Comparison of ENCODE assay signal across 9 cellular contexts in the genomic region with DNA sequence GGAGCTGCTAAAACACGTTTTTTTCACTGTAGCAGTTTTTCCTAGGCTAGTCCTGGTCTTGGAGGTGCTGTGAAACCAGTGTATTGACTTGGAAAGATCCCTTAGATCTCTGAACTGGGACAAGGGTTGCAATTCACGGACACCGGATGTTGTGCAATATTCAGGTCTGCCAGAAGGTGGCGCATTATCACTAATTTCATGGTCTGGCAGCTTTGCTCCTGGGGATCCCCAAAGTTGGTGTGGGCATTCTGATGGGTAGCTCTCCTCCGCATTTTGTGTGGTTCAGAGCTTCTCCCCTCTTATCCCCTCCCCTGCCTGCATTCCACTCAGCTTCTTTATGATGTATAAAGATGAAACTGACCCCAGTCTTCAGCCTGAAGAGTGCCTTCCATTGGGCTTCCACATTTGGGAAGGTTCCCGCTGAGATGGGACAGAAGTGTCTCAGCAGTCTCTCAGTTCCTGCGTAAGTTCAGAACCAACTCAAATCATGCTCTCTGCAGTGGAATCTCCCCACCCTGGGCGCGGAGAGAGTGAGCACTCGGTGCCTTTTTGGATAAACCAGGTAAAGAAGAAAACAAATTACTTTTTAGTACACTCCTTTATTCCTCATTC.
A peak's percentile ranks its signal among the peaks of the same experiment; 100 is the strongest.
DNase-seq lines count a peak whose midpoint lies in the region; ATAC-seq and TF ChIP-seq lines count a peak whose summit lies in the region.
"Had no signal": no experiment of that assay in that cellular context is flagged by ENCODE, and none has a peak within 500 bp of the region (broad histone marks: within the 10 kb centered on the region; RNA-seq: fewer than 3 reads in every experiment).

No MANE protein-coding gene starts in this region.

- no peak for TF ChIP-seq EP300 in suprapubic skin (IDR thresholded peaks at IDR 0.05)

- WGBS in suprapubic skin = 39% methylated on average over 10 of the region's 10 CpGs

- H3K27me3 ChIP-seq in suprapubic skin = no peaks in the 10 kb centered on the region

- H3K4me3 ChIP-seq in suprapubic skin = no peak overlapping the region

- H3K27ac ChIP-seq in suprapubic skin = no peak overlapping the region

- no peaks in the 10 kb centered on the region for H3K36me3 Mint-ChIP-seq in activated naive CD4-positive, alpha-beta T cell treated with anti-CD3 and anti-CD28 coated beads, Interleukin-2, amount 50 U/mL, for 72 hours

- H3K9me3 ChIP-seq in suprapubic skin = no peaks in the 10 kb centered on the region

- no peaks in the 10 kb centered on the region for H3K4me1 ChIP-seq in suprapubic skin

- no peak overlapping the region for H3K27ac Mint-ChIP-seq in activated naive CD4-positive, alpha-beta T cell treated with anti-CD3 and anti-CD28 coated beads, Interleukin-2, amount 50 U/mL, for 72 hours
- H3K27ac Mint-ChIP-seq: T-helper 1 cell treated with Interleukin-12 subunit alpha and Interleukin-12 subunit beta and Interleukin-4 antibody, amounts not matched to agents 30 μg/mL and 1 μg/mL, for 36 hours had no signal

- TF ChIP-seq CTCF in GM13976 (IDR thresholded peaks at IDR 0.05; ENCODE audit: borderline replicate concordance, control extremely low read depth, extremely low read depth, insufficient read depth, missing control alignments) (peak; percentile 84), suprapubic skin (IDR thresholded peaks at IDR 0.05) (peak in 1 of 2 donors; percentile 33)

- H3K36me3 ChIP-seq in suprapubic skin = no peaks in the 10 kb centered on the region

- no peak for TF ChIP-seq POLR2A in suprapubic skin (IDR thresholded peaks at IDR 0.05)

- peak in 12 of 14 donors; percentile 2 to 68 (median 26) for DNase-seq in C1 segment of cervical spinal cord (lab: John Stamatoyannopoulos, UW)
- DNase-seq in GM13976 (ENCODE audit: low spot score) = peak; percentile 59
- DNase-seq in NCI-H2227 (lab: John Stamatoyannopoulos, UW; ENCODE audit: unreplicated experiment) = peak; percentile 66
- DNase-seq in activated naive CD4-positive, alpha-beta T cell treated with anti-CD3 and anti-CD28 coated beads, Interleukin-2, amount 50 U/mL, for 72 hours (ENCODE audit: low spot score in 2 of 2) = peak; percentile 54 to 65
- peak; percentile 78 for DNase-seq in iPS-NIHi11 (ENCODE audit: low spot score)
- peak; percentile 10 to 29 for DNase-seq in stimulated activated CD8-positive, alpha-beta memory T cell treated with anti-CD3 and anti-CD28 coated beads, Interleukin-2, amount 100 ng/mL, for 48 hours (ENCODE audit: low read depth in 2 of 2)
- no peak for DNase-seq in suprapubic skin (ENCODE audit: low spot score in 2 of 2)

- peak; percentile 58 for ATAC-seq in HG03060 (IDR thresholded peaks at IDR 0.05; ENCODE audit: low read depth, unreplicated experiment)
- no peak for ATAC-seq in activated naive CD4-positive, alpha-beta T cell treated with anti-CD3 and anti-CD28 coated beads, Interleukin-2, amount 50 U/mL, for 72 hours

- H3K9me3 Mint-ChIP-seq in activated naive CD4-positive, alpha-beta T cell treated with anti-CD3 and anti-CD28 coated beads, Interleukin-2, amount 50 U/mL, for 72 hours = peaks cover 4% of the 10 kb centered on the region in 2 donors
- H3K9me3 Mint-ChIP-seq: T-helper 1 cell treated with Interleukin-12 subunit alpha and Interleukin-12 subunit beta and Interleukin-4 antibody, amounts not matched to agents 30 μg/mL and 1 μg/mL, for 36 hours had no signal

- in situ Hi-C loops in GM13976 (cut with MboI; ENCODE audit: low sequenced_read_pairs, unreplicated experiment) = no loop called here

Comparison
In these comparisons a context has a peak if more than half of its experiments do, and no peak if none do; other contexts are left out.
1. DNase-seq: peak in C1 segment of cervical spinal cord (12 of 14), GM13976 (single experiment), NCI-H2227 (single experiment), activated naive CD4-positive, alpha-beta T cell treated with anti-CD3 and anti-CD28 coated beads, Interleukin-2, amount 50 U/mL, for 72 hours (2 of 2), iPS-NIHi11 (single experiment) and stimulated activated CD8-positive, alpha-beta memory T cell treated with anti-CD3 and anti-CD28 coated beads, Interleukin-2, amount 100 ng/mL, for 48 hours (2 of 2); none in suprapubic skin (0 of 2).